ENCODE assay signal across 16 cellular contexts in the genomic region with DNA sequence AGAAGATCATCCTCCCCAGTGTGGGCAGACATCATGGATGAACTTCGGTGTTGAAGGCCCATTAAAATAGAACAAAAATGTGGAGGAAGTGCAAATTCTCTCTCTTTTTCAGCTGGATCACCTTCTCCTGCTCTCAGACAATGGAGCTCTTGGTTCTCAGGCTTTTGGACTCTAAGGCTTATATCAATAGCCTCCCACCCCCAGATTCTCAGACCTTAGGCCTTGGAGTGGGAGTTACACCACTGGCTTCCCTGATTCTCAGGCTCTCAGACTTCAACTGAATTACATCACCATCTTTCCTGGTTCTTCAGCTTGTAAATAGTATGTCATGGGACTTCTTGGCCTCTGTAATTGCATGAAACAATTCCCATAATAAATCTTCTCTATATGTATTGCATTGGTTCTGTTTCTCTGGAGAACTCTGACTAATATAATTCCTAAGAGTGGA. TPM values are rescaled to one million over a fixed set of nuclear protein-coding genes. Genes with fewer than 3 reads are reported as not detected.
DNase-seq lines count a peak whose midpoint lies in the region; ATAC-seq and TF ChIP-seq lines count a peak whose summit lies in the region.
"Had no signal": no experiment of that assay in that cellular context is flagged by ENCODE, and none has a peak within 500 bp of the region (broad histone marks: within the 10 kb centered on the region; RNA-seq: fewer than 3 reads in every experiment).

No MANE protein-coding gene starts in this region.

- peaks cover 27% of the 10 kb centered on the region; the same call in 1 of the 2 replicates for H3K9me3 ChIP-seq in Panc1 (ENCODE audit: control insufficient read depth, insufficient read depth, low read depth, low read length)
- H3K9me3 ChIP-seq: BE2C had no signal

- no peak overlapping the region for H3K4me3 ChIP-seq in Panc1 (ENCODE audit: low read depth in 2 of 2, low read length in 2 of 2)

- peaks cover 32% of the 10 kb centered on the region for H3K4me1 ChIP-seq in Panc1 (ENCODE audit: control insufficient read depth, insufficient read depth, low read length)
- H3K4me1 ChIP-seq: BE2C had no signal

- DNase-seq in EH (ENCODE audit: low read depth) (peak; percentile 73), Panc1 (ENCODE audit: low read depth, low spot score) (no peak), fibroblast of peridontal ligament (ENCODE audit: extremely low read depth) (peak; percentile 92), renal cortical epithelial cell (ENCODE audit: low read depth) (peak; percentile 49), globus pallidus (ENCODE audit: low spot score) (no peak), iPS-NIHi11 (ENCODE audit: low spot score) (no peak), DMS79 (lab: John Stamatoyannopoulos, UW) (no peak)
- DNase-seq in activated T-cell treated with anti-CD3 and anti-CD28 coated beads, Interleukin-2, amount 50 U/mL, for 72 hours: no peak
- DNase-seq: activated CD4-positive, alpha-beta T cell treated with anti-CD3 and anti-CD28 coated beads, Interleukin-2, amount 10 ng/mL, durations not matched to agents 7 days and 5 days; activated naive CD4-positive, alpha-beta T cell treated with anti-CD3 and anti-CD28 coated beads, Interleukin-2, amount 10 ng/mL, durations not matched to agents 7 days and 5 days; BE2C; NCI-H1092 treated with DMSO at 0.1 percent for 48 hours; NCI-H2171 treated with DMSO at 0.1 percent for 48 hours; NCI-H774; nephron progenitor cell had no signal

- H3K4me3 Mint-ChIP-seq in activated T-cell treated with anti-CD3 and anti-CD28 coated beads, Interleukin-2, amount 50 U/mL, for 72 hours: no peak overlapping the region
- H3K4me3 Mint-ChIP-seq: activated CD4-positive, alpha-beta T cell treated with anti-CD3 and anti-CD28 coated beads, Interleukin-2, amount 10 ng/mL, durations not matched to agents 7 days and 5 days; activated naive CD4-positive, alpha-beta T cell treated with anti-CD3 and anti-CD28 coated beads, Interleukin-2, amount 10 ng/mL, durations not matched to agents 7 days and 5 days; nephron progenitor cell had no signal

- intact Hi-C loops in Panc1 (cut with micrococcal nuclease; ENCODE audit: unreplicated experiment): loop anchor here (10.0 kb wide), 1 partner anchor 55 kb away; no protein-coding TSS in a partner anchor

- no peaks in the 10 kb centered on the region for H3K9me3 Mint-ChIP-seq in activated T-cell treated with anti-CD3 and anti-CD28 coated beads, Interleukin-2, amount 50 U/mL, for 72 hours

- CTCF ChIA-PET in Panc1 (lab: Charles Lee): no interaction called here

- TF ChIP-seq CTCF in Panc1 (IDR thresholded peaks at IDR 0.05): no peak

- H3K27ac ChIP-seq in Panc1 (ENCODE audit: low read length): peak overlapping the region; percentile 78

- no peaks in the 10 kb centered on the region for H3K27me3 Mint-ChIP-seq in activated T-cell treated with anti-CD3 and anti-CD28 coated beads, Interleukin-2, amount 50 U/mL, for 72 hours (ENCODE audit: low read depth)

- in situ Hi-C loops in Panc1 (cut with HindIII; ENCODE audit: low pct_unique_long_range_greater_than_20kb, low sequenced_read_pairs): no loop called here

- H3K4me1 Mint-ChIP-seq in activated T-cell treated with anti-CD3 and anti-CD28 coated beads, Interleukin-2, amount 50 U/mL, for 72 hours (ENCODE audit: low read depth): peaks cover 22% of the 10 kb centered on the region

- no TSS peak for BruUV-seq in Panc1 (replicated peaks; lab: Mats Ljungman, UMichigan)

- no peak for ATAC-seq in Panc1
- ATAC-seq in activated T-cell treated with anti-CD3 and anti-CD28 coated beads, Interleukin-2, amount 50 U/mL, for 72 hours (replicated peaks in 1 of 2): no peak
- ATAC-seq: SK-N-SH treated with all-trans-retinoic acid at 6 μM for 48 hours had no signal

- no peaks in the 10 kb centered on the region for H3K36me3 ChIP-seq in Panc1 (ENCODE audit: control insufficient read depth, insufficient read depth, low read length)
- H3K36me3 ChIP-seq: BE2C had no signal

- H3K36me3 Mint-ChIP-seq in activated T-cell treated with anti-CD3 and anti-CD28 coated beads, Interleukin-2, amount 50 U/mL, for 72 hours (ENCODE audit: insufficient read depth in 2 of 2): no peaks in the 10 kb centered on the region

- H3K27ac Mint-ChIP-seq in activated T-cell treated with anti-CD3 and anti-CD28 coated beads, Interleukin-2, amount 50 U/mL, for 72 hours: no peak overlapping the region
- H3K27ac Mint-ChIP-seq: activated CD4-positive, alpha-beta T cell treated with anti-CD3 and anti-CD28 coated beads, Interleukin-2, amount 10 ng/mL, durations not matched to agents 7 days and 5 days; activated naive CD4-positive, alpha-beta T cell treated with anti-CD3 and anti-CD28 coated beads, Interleukin-2, amount 10 ng/mL, durations not matched to agents 7 days and 5 days; nephron progenitor cell had no signal

- H3K27me3 ChIP-seq in Panc1 (ENCODE audit: control insufficient read depth, insufficient read depth, low read length): no peaks in the 10 kb centered on the region
- H3K27me3 ChIP-seq: BE2C had no signal

- POLR2A ChIA-PET in Panc1 (lab: Charles Lee): no interaction called here

RNA-seq across cellular contexts. Expression of a gene that starts 36.6 kb away (rescaled TPM):
- total RNA-seq in Panc1 (2021; ENCODE audit: unreplicated experiment): 151 TPM
- polyA plus RNA-seq in Panc1 (2012; ENCODE audit: insufficient read length): 146 TPM
- 30.6 and 50.1 TPM in 2 replicates for total RNA-seq in renal cortical epithelial cell
- 10 to 100 TPM; 57.9 to 75.4 TPM for total RNA-seq in activated T-cell treated with anti-CD3 and anti-CD28 coated beads, Interleukin-2, amount 50 U/mL, for 72 hours

RNA-seq across cellular contexts. Expression of a gene that starts 37.2 kb away (rescaled TPM):
- total RNA-seq in Panc1 (2021; ENCODE audit: unreplicated experiment): 695 TPM
- 830 TPM for polyA plus RNA-seq in Panc1 (2012; ENCODE audit: insufficient read length)
- 131 and 138 TPM in 2 replicates for total RNA-seq in renal cortical epithelial cell
- total RNA-seq in activated T-cell treated with anti-CD3 and anti-CD28 coated beads, Interleukin-2, amount 50 U/mL, for 72 hours: 100 to 1,000 TPM; 228 to 278 TPM

Comparison
In these comparisons a context has a peak if more than half of its experiments do, and no peak if none do; other contexts are left out.
1. DNase-seq: peak in EH (single experiment), fibroblast of peridontal ligament (single experiment) and renal cortical epithelial cell (single experiment); none in Panc1 (single experiment), globus pallidus (single experiment), iPS-NIHi11 (single experiment), activated T-cell treated with anti-CD3 and anti-CD28 coated beads, Interleukin-2, amount 50 U/mL, for 72 hours (0 of 2) and DMS79 (single experiment).